ENCODE assay signal across 15 cellular contexts in the genomic region with DNA sequence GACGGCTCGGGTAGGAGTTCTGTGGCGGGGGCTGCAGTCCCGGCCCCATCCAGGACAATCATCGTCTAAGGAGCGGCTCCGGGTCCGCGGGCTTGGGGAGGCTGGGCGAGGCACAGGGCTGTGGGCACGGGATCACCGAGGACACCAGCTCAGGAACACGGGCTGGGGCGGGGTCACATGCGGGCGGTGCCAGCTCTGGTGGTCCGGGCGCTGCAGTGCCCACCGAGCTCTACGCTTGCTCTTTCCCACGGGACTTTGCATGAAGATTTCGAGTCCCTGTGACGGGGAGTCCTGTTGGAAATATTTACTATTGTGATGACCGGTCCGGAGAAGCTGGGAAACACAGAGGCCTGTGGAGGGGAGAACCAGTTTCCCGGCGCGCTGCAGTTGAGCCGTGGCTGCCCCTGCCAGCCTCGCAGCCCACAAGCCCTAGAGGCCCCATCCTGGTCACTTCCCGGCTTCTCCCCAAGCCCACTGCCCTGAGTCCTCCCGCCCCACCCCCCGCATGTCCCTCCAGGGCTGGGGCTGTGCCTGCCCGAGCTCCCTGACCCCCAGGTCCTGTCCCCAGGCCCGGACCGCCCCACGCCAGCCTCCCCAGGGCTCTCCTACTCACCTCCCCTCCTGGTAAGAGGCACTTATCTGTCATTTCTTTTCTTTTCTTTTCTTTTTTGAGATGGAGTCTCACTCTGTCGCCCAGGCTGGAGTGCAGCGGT. TPM values are rescaled to one million over a fixed set of nuclear protein-coding genes. Genes with fewer than 3 reads are reported as not detected.
DNase-seq lines count a peak whose midpoint lies in the region; ATAC-seq and TF ChIP-seq lines count a peak whose summit lies in the region.
"Had no signal": no experiment of that assay in that cellular context is flagged by ENCODE, and none has a peak within 500 bp of the region (broad histone marks: within the 10 kb centered on the region; RNA-seq: fewer than 3 reads in every experiment).

No MANE protein-coding gene starts in this region.

- H3K4me3 Mint-ChIP-seq in nephron progenitor cell, result peak overlapping the region; percentile 32
- H3K4me3 Mint-ChIP-seq: activated CD8-positive, alpha-beta T cell treated with anti-CD3 and anti-CD28 coated beads for 36 hours had no signal

- H3K27me3 ChIP-seq in BE2C (peaks cover 47% of the 10 kb centered on the region), HUES48 (ENCODE audit: control insufficient read depth, insufficient read depth, low read length) (peaks cover 40% of the 10 kb centered on the region), mammary epithelial cell (ENCODE audit: insufficient read depth, low read length) (peaks cover 3% of the 10 kb centered on the region), esophagus squamous epithelium (peaks cover 0 to 97% (median 25%) of the 10 kb centered on the region in 4 donors)

- no peak for TF ChIP-seq POLR2A in esophagus squamous epithelium (IDR thresholded peaks at IDR 0.05)

- no peak overlapping the region for H3K4me2 ChIP-seq in mammary epithelial cell (ENCODE audit: insufficient read depth, low read depth, low read length)

- no peak overlapping the region for H3K27ac Mint-ChIP-seq in nephron progenitor cell
- H3K27ac Mint-ChIP-seq: activated CD8-positive, alpha-beta T cell treated with anti-CD3 and anti-CD28 coated beads for 36 hours had no signal

- H3K9me3 ChIP-seq in BE2C (no peaks in the 10 kb centered on the region), HUES48 (ENCODE audit: control insufficient read depth, insufficient read depth, low read length) (no peaks in the 10 kb centered on the region), mammary epithelial cell (replicated peaks; ENCODE audit: insufficient read depth, low read length) (no peaks in the 10 kb centered on the region), esophagus squamous epithelium (no peaks in the 10 kb centered on the region)
- H3K9me3 ChIP-seq: upper lobe of left lung had no signal

- intact Hi-C loops in mammary epithelial cell (cut with micrococcal nuclease) (no loop called here), esophagus squamous epithelium (cut with DNase I) (no loop called here)

- H3K36me3 Mint-ChIP-seq in nephron progenitor cell (ENCODE audit: low read depth), result no peaks in the 10 kb centered on the region

- in situ Hi-C loops in mammary epithelial cell (cut with MboI; ENCODE audit: low sequenced_read_pairs in 2 of 2), result no loop called here

- H3K4me1 Mint-ChIP-seq in nephron progenitor cell, result peaks cover 44% of the 10 kb centered on the region

- H3K36me3 ChIP-seq in BE2C (no peaks in the 10 kb centered on the region), HUES48 (ENCODE audit: control insufficient read depth, insufficient read depth, low read length) (no peaks in the 10 kb centered on the region), mammary epithelial cell (ENCODE audit: insufficient read depth, low read length) (no peaks in the 10 kb centered on the region), esophagus squamous epithelium (no peaks in the 10 kb centered on the region)
- H3K36me3 ChIP-seq: upper lobe of left lung had no signal

- no peaks in the 10 kb centered on the region for H3K79me2 ChIP-seq in mammary epithelial cell (ENCODE audit: insufficient read depth, low read length)

- DNase-seq in BE2C, result no peak
- no peak for DNase-seq in mammary epithelial cell
- no peak for DNase-seq in nephron progenitor cell
- DNase-seq in esophagus squamous epithelium (lab: John Stamatoyannopoulos, UW), result no peak
- no peak for DNase-seq in DMS53 treated with DMSO at 0.1 percent for 48 hours (lab: John Stamatoyannopoulos, UW; ENCODE audit: unreplicated experiment)

- no TSS peak for BruUV-seq in mammary epithelial cell (replicated peaks; lab: Mats Ljungman, UMichigan)

- no peaks in the 10 kb centered on the region for H3K9me3 Mint-ChIP-seq in nephron progenitor cell
- H3K9me3 Mint-ChIP-seq: activated CD8-positive, alpha-beta T cell treated with anti-CD3 and anti-CD28 coated beads for 36 hours had no signal

- H3K4me3 ChIP-seq in BE2C (ENCODE audit: low read depth, low read length) (peak overlapping the region; percentile 37), HUES48 (ENCODE audit: low read depth, low read length) (peak overlapping the region; percentile 42; the same call in 1 of the 2 replicates), mammary epithelial cell (replicated peaks in 1 of 3; ENCODE audit: insufficient read depth in 1 of 3, low read depth in 2 of 3, low read length in 3 of 3) (no peak overlapping the region), esophagus squamous epithelium (peak overlapping the region in 1 of 4 donors; percentile 58)
- H3K4me3 ChIP-seq: SK-N-MC had no signal

- 23% methylated on average over 7 of the region's 39 CpGs for WGBS in mammary epithelial cell (ENCODE audit: low coverage, missing lambda C conversion rate)
- 32 to 36% methylated on average over 5 to 8 of the region's 39 CpGs for WGBS in esophagus squamous epithelium, 2 donors

- ATAC-seq in GM21723 (IDR thresholded peaks at IDR 0.05; ENCODE audit: unreplicated experiment) (no peak), GM21515 (IDR thresholded peaks at IDR 0.05; ENCODE audit: unreplicated experiment) (no peak)

- TF ChIP-seq CTCF in BE2C (IDR thresholded peaks at IDR 0.05; ENCODE audit: low read depth, low read length) (no peak), mammary epithelial cell (conservative IDR thresholded peaks at IDR 0.05 in 1 of 2, IDR thresholded peaks at IDR 0.05 in 1 of 2; ENCODE audit: extremely low read depth in 1 of 2, insufficient read depth in 1 of 2, low read depth in 1 of 2, low read length in 2 of 2) (no peak), nephron progenitor cell (IDR thresholded peaks at IDR 0.05) (no peak), esophagus squamous epithelium (IDR thresholded peaks at IDR 0.05) (no peak)

- dilution Hi-C loops in mammary epithelial cell (cut with HindIII; ENCODE audit: low sequenced_read_pairs), result no loop called here

- no peak overlapping the region for H3K9ac ChIP-seq in HUES48 (ENCODE audit: low read depth, low read length)
- no peak overlapping the region for H3K9ac ChIP-seq in mammary epithelial cell (ENCODE audit: insufficient read depth, low read length)
- H3K9ac ChIP-seq: GM23248 had no signal

- H3K27me3 Mint-ChIP-seq in nephron progenitor cell (ENCODE audit: low read depth, poor library complexity), result peaks cover 68% of the 10 kb centered on the region

- no peaks in the 10 kb centered on the region; the same call in 1 of the 2 replicates for H3K4me1 ChIP-seq in BE2C
- H3K4me1 ChIP-seq in HUES48 (ENCODE audit: control insufficient read depth, insufficient read depth, low read length), result peaks cover 17% of the 10 kb centered on the region
- peaks cover 12% of the 10 kb centered on the region for H3K4me1 ChIP-seq in mammary epithelial cell (ENCODE audit: insufficient read depth, low read length)
- H3K4me1 ChIP-seq in esophagus squamous epithelium, result peaks cover 6 to 16% (median 7%) of the 10 kb centered on the region in 3 donors

- no peaks in the 10 kb centered on the region for H4K20me1 ChIP-seq in mammary epithelial cell (ENCODE audit: insufficient read depth, low read length)

- peak overlapping the region; percentile 78 for H2AFZ ChIP-seq in mammary epithelial cell (ENCODE audit: low read depth, low read length)

- CTCF ChIA-PET in mammary epithelial cell (lab: Charles Lee; ENCODE audit: low non-redundant PET), result interaction anchor here (0.6 kb wide), 1 partner anchor 1249 kb away, joined by 4 read pairs; no protein-coding TSS in a partner anchor

- H3K27ac ChIP-seq in HUES48 (ENCODE audit: low read depth, low read length) (no peak overlapping the region), mammary epithelial cell (ENCODE audit: insufficient read depth, low read depth, low read length) (no peak overlapping the region), esophagus squamous epithelium (no peak overlapping the region)
- H3K27ac ChIP-seq: GM23248, SK-N-MC, upper lobe of left lung had no signal

RNA-seq across cellular contexts. Expression of gene SLC17A9, which starts 20.7 kb away (rescaled TPM):
- 10.3 TPM for polyA plus RNA-seq in BE2C (2012; ENCODE audit: insufficient read depth, insufficient read length, low read depth)
- under 1 TPM; 0.33 to 0.67 TPM for total RNA-seq in mammary epithelial cell
- 0.09 TPM for polyA plus RNA-seq in mammary epithelial cell
- not detected for polyA minus RNA-seq in mammary epithelial cell
- 1 to 10 TPM in 2 of 4 donors, under 1 TPM in 2; 0.31 to 3.9 (median 1.4) TPM for total RNA-seq in esophagus squamous epithelium
- total RNA-seq: myocyte had no signal

RNA-seq across cellular contexts. Expression of gene BHLHE23, which starts 33.6 kb away (rescaled TPM):
- not detected for polyA plus RNA-seq in BE2C (2012; ENCODE audit: insufficient read depth, insufficient read length, low read depth)
- total RNA-seq in mammary epithelial cell (not detected), esophagus squamous epithelium (not detected)
- not detected for polyA plus RNA-seq in mammary epithelial cell
- polyA minus RNA-seq in mammary epithelial cell, result not detected
- total RNA-seq: activated CD8-positive, alpha-beta T cell treated with anti-CD3 and anti-CD28 coated beads for 36 hours; GM23248; left lobe of liver; myocyte; right cardiac atrium; upper lobe of left lung had no signal
- polyA plus RNA-seq: GM23248, right cardiac atrium had no signal

RNA-seq across cellular contexts. Expression of gene GID8, which starts 35.2 kb away (rescaled TPM):
- polyA plus RNA-seq in BE2C (2012; ENCODE audit: insufficient read depth, insufficient read length, low read depth), result 85.9 TPM
- total RNA-seq in mammary epithelial cell, result 10 to 100 TPM; 34.5 to 43.2 TPM
- 29.7 TPM for polyA plus RNA-seq in mammary epithelial cell
- 47.5 TPM for polyA minus RNA-seq in mammary epithelial cell
- total RNA-seq in esophagus squamous epithelium, result 10 to 100 TPM; 41.0 to 51.2 (median 44.1) TPM

RNA-seq across cellular contexts. Expression of gene DIDO1, which starts 46.9 kb away (rescaled TPM):
- polyA plus RNA-seq in BE2C (2012; ENCODE audit: insufficient read depth, insufficient read length, low read depth), result 78.2 TPM
- 10 to 100 TPM; 38.7 to 53.2 TPM for total RNA-seq in mammary epithelial cell
- polyA plus RNA-seq in mammary epithelial cell, result 13.6 TPM
- polyA minus RNA-seq in mammary epithelial cell, result 31.4 TPM
- 10 to 100 TPM; 27.6 to 57.8 (median 36.7) TPM for total RNA-seq in esophagus squamous epithelium

Comparison
In these comparisons a context has a peak if more than half of its experiments do, and no peak if none do; other contexts are left out.
1. H3K4me3 ChIP-seq: peak in BE2C (single experiment) and HUES48 (single experiment); none in mammary epithelial cell (0 of 3).